In genomic region chr17:76189247-76189646, GRCh38 we compare ENCODE assay signal across 23 cellular contexts. TPM values are rescaled to one million over a fixed set of nuclear protein-coding genes. Genes with fewer than 3 reads are reported as not detected.
DNase-seq lines count a peak whose midpoint lies in the region; ATAC-seq and TF ChIP-seq lines count a peak whose summit lies in the region.
"Had no signal": no experiment of that assay in that cellular context is flagged by ENCODE, and none has a peak within 500 bp of the region (broad histone marks: within the 10 kb centered on the region; RNA-seq: fewer than 3 reads in every experiment).

No MANE protein-coding gene starts in this region.

- H3K27me3 Mint-ChIP-seq in activated CD4-positive, alpha-beta T cell treated with anti-CD3 and anti-CD28 coated beads for 36 hours: no peaks in the 10 kb centered on the region
- no peaks in the 10 kb centered on the region for H3K27me3 Mint-ChIP-seq in activated T-helper 17 cell treated with anti-CD3 and anti-CD28 coated beads, Interleukin-2, amount 50 U/mL, for 72 hours
- no peaks in the 10 kb centered on the region for H3K27me3 Mint-ChIP-seq in naive thymus-derived CD4-positive, alpha-beta T cell

- TF ChIP-seq CTCF in Loucy (conservative IDR thresholded peaks at IDR 0.05; ENCODE audit: low read length): no peak
- no peak for TF ChIP-seq CTCF in body of pancreas (IDR thresholded peaks at IDR 0.05)

- H3K4me3 ChIP-seq in Loucy (ENCODE audit: low read length, poor library complexity, severe bottlenecking): no peak overlapping the region
- H3K4me3 ChIP-seq in naive thymus-derived CD4-positive, alpha-beta T cell (ENCODE audit: low read length): no peak overlapping the region
- H3K4me3 ChIP-seq in body of pancreas: no peak overlapping the region
- H3K4me3 ChIP-seq: BLaER1 treated with 17β-estradiol and CSF1 and Interleukin-3, amounts not matched to agents 10 nM and 100 nM; esophagus squamous epithelium; left lung; mucosa of descending colon; tibial nerve had no signal

- no peaks in the 10 kb centered on the region for H3K9me3 ChIP-seq in Loucy (ENCODE audit: insufficient read depth, low read depth, low read length)
- no peaks in the 10 kb centered on the region for H3K9me3 ChIP-seq in naive thymus-derived CD4-positive, alpha-beta T cell (ENCODE audit: control insufficient read depth in 2 of 3, low read length in 3 of 3)
- no peaks in the 10 kb centered on the region for H3K9me3 ChIP-seq in body of pancreas
- H3K9me3 ChIP-seq: BLaER1 treated with 17β-estradiol and CSF1 and Interleukin-3, amounts not matched to agents 10 nM and 100 nM; esophagus squamous epithelium; left lung; mucosa of descending colon; tibial nerve had no signal

- DNase-seq in activated CD4-positive, alpha-beta T cell treated with anti-CD3 and anti-CD28 coated beads for 36 hours: no peak
- DNase-seq in activated CD4-positive, alpha-beta T cell treated with anti-CD3 and anti-CD28 coated beads for 48 hours: no peak
- DNase-seq in naive thymus-derived CD4-positive, alpha-beta T cell: no peak
- DNase-seq in Kasumi-1 (lab: John Stamatoyannopoulos, UW) (no peak), body of pancreas (no peak)
- DNase-seq: amygdala; caudate nucleus; DMS153; esophagus squamous epithelium; left lung; MM.1S; mucosa of descending colon; NCI-H146; NCI-H226; nucleus accumbens; retina; stimulated activated CD4-positive, alpha-beta T cell treated with anti-CD3 and anti-CD28 coated beads, Interleukin-12 subunit alpha, Interleukin-12 subunit beta, amount 100 ng/mL, for 4 hours had no signal

- no peak overlapping the region for H3K4me2 ChIP-seq in Loucy (ENCODE audit: low read depth, low read length, poor library complexity, severe bottlenecking)
- H3K4me2 ChIP-seq: BLaER1 treated with 17β-estradiol and CSF1 and Interleukin-3, amounts not matched to agents 10 nM and 100 nM had no signal

- H2AFZ ChIP-seq in Loucy (ENCODE audit: low read length): 0 out of 2 replicates have a peak overlapping the region, but pooled peaks have one; percentile 26

- H3K27me3 ChIP-seq in Loucy (ENCODE audit: insufficient read depth, low read length, poor library complexity, severe bottlenecking): no peaks in the 10 kb centered on the region
- no peaks in the 10 kb centered on the region for H3K27me3 ChIP-seq in naive thymus-derived CD4-positive, alpha-beta T cell (ENCODE audit: control insufficient read depth in 2 of 2, insufficient read depth in 2 of 2, low read length in 2 of 2)
- H3K27me3 ChIP-seq in body of pancreas: no peaks in the 10 kb centered on the region
- H3K27me3 ChIP-seq: BLaER1 treated with 17β-estradiol and CSF1 and Interleukin-3, amounts not matched to agents 10 nM and 100 nM; left lung; tibial nerve had no signal

- no peaks in the 10 kb centered on the region for H3K9me3 Mint-ChIP-seq in activated CD4-positive, alpha-beta T cell treated with anti-CD3 and anti-CD28 coated beads for 36 hours (ENCODE audit: low read depth)
- H3K9me3 Mint-ChIP-seq in activated T-helper 17 cell treated with anti-CD3 and anti-CD28 coated beads, Interleukin-2, amount 50 U/mL, for 72 hours: no peaks in the 10 kb centered on the region
- H3K9me3 Mint-ChIP-seq in naive thymus-derived CD4-positive, alpha-beta T cell: peaks cover 0 to 2% (median 0%) of the 10 kb centered on the region in 11 donors

- ATAC-seq in activated CD4-positive, alpha-beta T cell treated with anti-CD3 and anti-CD28 coated beads for 36 hours: no peak
- no peak for ATAC-seq in activated T-helper 17 cell treated with anti-CD3 and anti-CD28 coated beads, Interleukin-2, amount 50 U/mL, for 72 hours (replicated peaks)
- ATAC-seq in naive thymus-derived CD4-positive, alpha-beta T cell: no peak
- ATAC-seq in GM21737 (IDR thresholded peaks at IDR 0.05; ENCODE audit: unreplicated experiment): no peak
- no peak for ATAC-seq in body of pancreas
- ATAC-seq: left lung, mucosa of descending colon had no signal

- CTCF ChIA-PET in activated CD4-positive, alpha-beta T cell treated with anti-CD3 and anti-CD28 coated beads for 36 hours (lab: Charles Lee): interaction anchor here (0.8 to 5.6 kb wide), 12 partner anchors 9 to 208 kb away, joined by 3 to 87 read pairs (median 4); no protein-coding TSS in a partner anchor
- CTCF ChIA-PET in naive thymus-derived CD4-positive, alpha-beta T cell (lab: Charles Lee): interaction anchor here (0.6 to 2.1 kb wide), 11 partner anchors 10 to 90 kb away, joined by 3 to 11 read pairs (median 4); no protein-coding TSS in a partner anchor

- H3K36me3 ChIP-seq in Loucy (ENCODE audit: insufficient read depth, low read length) (no peaks in the 10 kb centered on the region), body of pancreas (replicated peaks in 1 of 2; ENCODE audit: insufficient read depth in 1 of 2, low read depth in 2 of 2) (no peaks in the 10 kb centered on the region)
- no peaks in the 10 kb centered on the region for H3K36me3 ChIP-seq in naive thymus-derived CD4-positive, alpha-beta T cell (ENCODE audit: control insufficient read depth in 2 of 3, insufficient read depth in 3 of 3, low read length in 3 of 3)
- H3K36me3 ChIP-seq: BLaER1 treated with 17β-estradiol and CSF1 and Interleukin-3, amounts not matched to agents 10 nM and 100 nM; esophagus squamous epithelium; left lung; tibial nerve had no signal

- peaks cover 9% of the 10 kb centered on the region for H3K36me3 Mint-ChIP-seq in activated CD4-positive, alpha-beta T cell treated with anti-CD3 and anti-CD28 coated beads for 36 hours (ENCODE audit: low read depth)
- H3K36me3 Mint-ChIP-seq in activated T-helper 17 cell treated with anti-CD3 and anti-CD28 coated beads, Interleukin-2, amount 50 U/mL, for 72 hours (ENCODE audit: low read depth): no peaks in the 10 kb centered on the region
- H3K36me3 Mint-ChIP-seq in naive thymus-derived CD4-positive, alpha-beta T cell: peaks cover 13 to 39% (median 21%) of the 10 kb centered on the region in 5 donors

- POLR2A ChIA-PET in activated CD4-positive, alpha-beta T cell treated with anti-CD3 and anti-CD28 coated beads for 36 hours (lab: Charles Lee): interaction anchor here (0.7 to 1.4 kb wide), 6 partner anchors 10 to 416 kb away, joined by 3 to 4 read pairs (median 4); no protein-coding TSS in a partner anchor
- POLR2A ChIA-PET in naive thymus-derived CD4-positive, alpha-beta T cell (lab: Charles Lee): interaction anchor here (0.5 to 9.0 kb wide), 15 partner anchors 10 to 79 kb away, joined by 3 to 214 read pairs (median 5); partner anchors contain the start of gene UBALD2

- H3F3A ChIP-seq in Loucy (ENCODE audit: low read depth): no peaks in the 10 kb centered on the region

- H3K9ac ChIP-seq in Loucy (ENCODE audit: low read depth, low read length, poor library complexity, severe bottlenecking): no peak overlapping the region
- H3K9ac ChIP-seq: BLaER1 treated with 17β-estradiol and CSF1 and Interleukin-3, amounts not matched to agents 10 nM and 100 nM had no signal

- peaks cover 12% of the 10 kb centered on the region for H3K4me1 ChIP-seq in Loucy (ENCODE audit: insufficient read depth, low read length, poor library complexity, severe bottlenecking)
- peaks cover 61 to 70% of the 10 kb centered on the region in 2 donors for H3K4me1 ChIP-seq in naive thymus-derived CD4-positive, alpha-beta T cell (ENCODE audit: control insufficient read depth in 2 of 2, insufficient read depth in 2 of 2, low read length in 2 of 2)
- no peaks in the 10 kb centered on the region for H3K4me1 ChIP-seq in body of pancreas
- H3K4me1 ChIP-seq: esophagus squamous epithelium had no signal

- peak overlapping the region; percentile 88 for H3K27ac Mint-ChIP-seq in activated CD4-positive, alpha-beta T cell treated with anti-CD3 and anti-CD28 coated beads for 36 hours
- peak overlapping the region; percentile 91 for H3K27ac Mint-ChIP-seq in activated T-helper 17 cell treated with anti-CD3 and anti-CD28 coated beads, Interleukin-2, amount 50 U/mL, for 72 hours
- peak overlapping the region; percentile 92 to 99 (median 98) for H3K27ac Mint-ChIP-seq in naive thymus-derived CD4-positive, alpha-beta T cell

- H3K27ac ChIP-seq in naive thymus-derived CD4-positive, alpha-beta T cell (ENCODE audit: low read depth, low read length): peak overlapping the region; percentile 79
- H3K27ac ChIP-seq in body of pancreas: no peak overlapping the region
- H3K27ac ChIP-seq: BLaER1 treated with 17β-estradiol and CSF1 and Interleukin-3, amounts not matched to agents 10 nM and 100 nM; esophagus squamous epithelium; left lung; tibial nerve had no signal

- WGBS in body of pancreas, 2 donors: 73 to 75% methylated on average over 4 of the region's 4 CpGs

- no peak for TF ChIP-seq POLR2A in body of pancreas (IDR thresholded peaks at IDR 0.05)

- intact Hi-C loops in activated CD4-positive, alpha-beta T cell treated with anti-CD3 and anti-CD28 coated beads for 36 hours (cut with DNase I, micrococcal nuclease): no loop called here
- intact Hi-C loops in naive thymus-derived CD4-positive, alpha-beta T cell (cut with micrococcal nuclease): no loop called here
- intact Hi-C loops in body of pancreas (cut with DNase I): no loop called here

- H4K20me1 ChIP-seq in Loucy (ENCODE audit: insufficient read depth, low read length, poor library complexity, severe bottlenecking): no peaks in the 10 kb centered on the region
- H4K20me1 ChIP-seq: BLaER1 treated with 17β-estradiol and CSF1 and Interleukin-3, amounts not matched to agents 10 nM and 100 nM had no signal

- H3K4me3 Mint-ChIP-seq in activated CD4-positive, alpha-beta T cell treated with anti-CD3 and anti-CD28 coated beads for 36 hours: no peak overlapping the region
- peak overlapping the region; percentile 84 for H3K4me3 Mint-ChIP-seq in activated T-helper 17 cell treated with anti-CD3 and anti-CD28 coated beads, Interleukin-2, amount 50 U/mL, for 72 hours
- peak overlapping the region; percentile 64 to 84 (median 78) for H3K4me3 Mint-ChIP-seq in naive thymus-derived CD4-positive, alpha-beta T cell

- no peaks in the 10 kb centered on the region for H3K9me2 ChIP-seq in Loucy (replicated peaks; ENCODE audit: low read depth, low read length)

- peaks cover 81% of the 10 kb centered on the region for H3K4me1 Mint-ChIP-seq in activated CD4-positive, alpha-beta T cell treated with anti-CD3 and anti-CD28 coated beads for 36 hours
- peaks cover 55% of the 10 kb centered on the region for H3K4me1 Mint-ChIP-seq in activated T-helper 17 cell treated with anti-CD3 and anti-CD28 coated beads, Interleukin-2, amount 50 U/mL, for 72 hours
- peaks cover 44 to 82% (median 67%) of the 10 kb centered on the region in 7 donors for H3K4me1 Mint-ChIP-seq in naive thymus-derived CD4-positive, alpha-beta T cell

- H3K79me2 ChIP-seq in Loucy (ENCODE audit: insufficient read depth, low read length): no peaks in the 10 kb centered on the region

RNA-seq across cellular contexts. Expression of gene FOXJ1, which starts 48.2 kb away (rescaled TPM):
- under 1 TPM; 0.47 to 0.53 TPM for total RNA-seq in activated CD4-positive, alpha-beta T cell treated with anti-CD3 and anti-CD28 coated beads for 36 hours
- under 1 TPM in 1 of 2 donors, not detected in 1; 0.15 TPM for total RNA-seq in activated T-helper 17 cell treated with anti-CD3 and anti-CD28 coated beads, Interleukin-2, amount 50 U/mL, for 72 hours
- total RNA-seq in naive thymus-derived CD4-positive, alpha-beta T cell: 1 to 10 TPM in 4 of 5 experiments, under 1 TPM in 1; 0.29 to 2.2 (median 1.4) TPM
- polyA plus RNA-seq in naive thymus-derived CD4-positive, alpha-beta T cell: 1 to 10 TPM in 1 of 2 donors, under 1 TPM in 1; 0.27 to 1.0 TPM
- 1 to 10 TPM in 1 of 2 donors, under 1 TPM in 1; 0.33 to 3.4 TPM for total RNA-seq in body of pancreas
- total RNA-seq: A172, tibial nerve had no signal

RNA-seq across cellular contexts. Expression of gene RNF157, which starts 51.0 kb away (rescaled TPM):
- 10 to 100 TPM; 24.0 to 39.4 TPM for total RNA-seq in activated CD4-positive, alpha-beta T cell treated with anti-CD3 and anti-CD28 coated beads for 36 hours
- 10 to 100 TPM; 15.5 to 17.4 TPM for total RNA-seq in activated T-helper 17 cell treated with anti-CD3 and anti-CD28 coated beads, Interleukin-2, amount 50 U/mL, for 72 hours
- total RNA-seq in naive thymus-derived CD4-positive, alpha-beta T cell: 10 to 100 TPM; 49.2 to 96.3 (median 50.8) TPM
- polyA plus RNA-seq in naive thymus-derived CD4-positive, alpha-beta T cell: 10 to 100 TPM; 10.4 to 17.3 TPM
- total RNA-seq in body of pancreas: 10 to 100 TPM in 1 of 2 donors, 1 to 10 TPM in 1; 4.7 to 29.3 TPM
